Comparison of ENCODE assay signal across 12 cellular contexts in genomic region chr7:72982093-72982492, GRCh38. TPM values are rescaled to one million over a fixed set of nuclear protein-coding genes. Genes with fewer than 3 reads are reported as not detected.
"Had no signal": no experiment of that assay in that cellular context is flagged by ENCODE, and none has a peak within 500 bp of the region (broad histone marks: within the 10 kb centered on the region; RNA-seq: fewer than 3 reads in every experiment).

No MANE protein-coding gene starts in this region.

RNA-seq across cellular contexts. Expression of gene TRIM74, which starts 12.8 kb away (rescaled TPM):
- total RNA-seq: suprapubic skin, thoracic aorta, upper lobe of right lung, urinary bladder, vagina had no signal

RNA-seq across cellular contexts. Expression of gene SPDYE8, which starts 47.5 kb away (rescaled TPM):
- total RNA-seq: subcutaneous adipose tissue, suprapubic skin, thoracic aorta, thyroid gland, tibial nerve, transverse colon, upper lobe of left lung, upper lobe of right lung, ureter, urinary bladder, vagina had no signal
- polyA plus RNA-seq: stomach, urinary bladder had no signal
